In genomic region chr6:46291880-46292279, GRCh38 we compare ENCODE assay signal across 1 cellular context.
TF ChIP-seq lines count a peak whose summit lies in the region.

No MANE protein-coding gene starts in this region.

TF ChIP-seq in GM23338, 12 proteins besides CTCF, POLR2A, EP300 and RAD21 (continued from another document):
- TF ChIP-seq JUNB (IDR thresholded peaks at IDR 0.05; ENCODE audit: unreplicated experiment) (no peak), EZH2phosphoT487 (IDR thresholded peaks at IDR 0.05; ENCODE audit: unreplicated experiment) (no peak), ETS1 (IDR thresholded peaks at IDR 0.05) (no peak), ZNF331 (CRISPR knock-in tag; IDR thresholded peaks at IDR 0.05; ENCODE audit: low read depth) (no peak), ZNF114 (CRISPR knock-in tag; IDR thresholded peaks at IDR 0.05) (no peak), EZH2 (IDR thresholded peaks at IDR 0.05; ENCODE audit: low read depth, unreplicated experiment) (no peak), REST (IDR thresholded peaks at IDR 0.05; ENCODE audit: unreplicated experiment) (no peak)
